Comparison of ENCODE assay signal across 8 cellular contexts in the genomic region with DNA sequence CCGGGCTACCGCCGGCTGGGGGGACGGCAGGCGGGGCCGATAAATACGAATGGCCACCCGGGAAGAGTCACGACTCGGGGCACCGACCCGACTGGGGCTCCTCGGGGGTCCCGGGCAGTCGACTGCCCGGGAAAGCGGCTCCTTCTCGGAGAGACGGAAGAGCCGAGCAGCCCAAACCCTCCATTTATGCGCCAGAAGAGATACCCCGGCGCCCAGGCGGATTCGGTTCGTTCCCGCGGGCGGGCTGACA. TPM values are rescaled to one million over a fixed set of nuclear protein-coding genes. Genes with fewer than 3 reads are reported as not detected.
DNase-seq lines count a peak whose midpoint lies in the region; ATAC-seq and TF ChIP-seq lines count a peak whose summit lies in the region.

No MANE protein-coding gene starts in this region.

- TF ChIP-seq CTCF in OCI-LY1 (IDR thresholded peaks at IDR 0.05; ENCODE audit: low read length), result no peak
- TF ChIP-seq CTCF in osteoblast (IDR thresholded peaks at IDR 0.05; ENCODE audit: extremely low read depth, low read depth, low read length), result no peak

- H3K27ac ChIP-seq in CD4-positive, CD25-positive, alpha-beta regulatory T cell (ENCODE audit: insufficient read depth, low read length, poor library complexity, severe bottlenecking), result peak overlapping the region; percentile 79
- H3K27ac ChIP-seq in OCI-LY1 (ENCODE audit: low read depth, low read length, poor library complexity, severe bottlenecking) (no peak overlapping the region), osteoblast (ENCODE audit: low read depth, low read length) (peak overlapping the region; percentile 70)

- peaks cover 17% of the 10 kb centered on the region for H3K36me3 Mint-ChIP-seq in CD4-positive, CD25-positive, alpha-beta regulatory T cell

- H4K20me1 ChIP-seq in OCI-LY1 (ENCODE audit: insufficient read depth, low read length) (no peaks in the 10 kb centered on the region), osteoblast (ENCODE audit: insufficient read depth, low read length) (peaks cover 3% of the 10 kb centered on the region)

- peak overlapping the region; percentile 100 for H3K4me3 ChIP-seq in CD4-positive, CD25-positive, alpha-beta regulatory T cell (ENCODE audit: low read depth, low read length)
- H3K4me3 ChIP-seq in OCI-LY1 (ENCODE audit: low read depth, low read length, poor library complexity, severe bottlenecking) (peak overlapping the region; percentile 77), endocrine pancreas (ENCODE audit: control insufficient read depth, insufficient read depth, low read length) (peak overlapping the region; percentile 96), osteoblast (ENCODE audit: insufficient read depth, low read length) (peak overlapping the region; percentile 86)

- no peaks in the 10 kb centered on the region for H3K79me2 ChIP-seq in OCI-LY1 (ENCODE audit: insufficient read depth, low read length)
- peaks cover 39% of the 10 kb centered on the region for H3K79me2 ChIP-seq in osteoblast (ENCODE audit: insufficient read depth, low read length)

- H3K4me1 Mint-ChIP-seq in CD4-positive, CD25-positive, alpha-beta regulatory T cell, result peaks cover 37 to 77% (median 61%) of the 10 kb centered on the region in 4 donors

- peaks cover 9% of the 10 kb centered on the region for H3K36me3 ChIP-seq in CD4-positive, CD25-positive, alpha-beta regulatory T cell (ENCODE audit: control insufficient read depth, insufficient read depth, low read length)
- 0 out of 2 replicates have a peak, but pooled peaks cover 3% of the 10 kb centered on the region for H3K36me3 ChIP-seq in OCI-LY1 (ENCODE audit: insufficient read depth, low read length)
- no peaks in the 10 kb centered on the region for H3K36me3 ChIP-seq in endocrine pancreas (ENCODE audit: control insufficient read depth, insufficient read depth, low read length)
- H3K36me3 ChIP-seq in osteoblast (ENCODE audit: insufficient read depth, low read length), result peaks cover 4% of the 10 kb centered on the region

- no peak for ATAC-seq in CD4-positive, CD25-positive, alpha-beta regulatory T cell (ENCODE audit: low read depth in 2 of 2)
- ATAC-seq in GM21619 (IDR thresholded peaks at IDR 0.05; ENCODE audit: unreplicated experiment), result peak; percentile 14

- peak overlapping the region; percentile 90 to 98 (median 92) for H3K27ac Mint-ChIP-seq in CD4-positive, CD25-positive, alpha-beta regulatory T cell

- H3K27me3 ChIP-seq in CD4-positive, CD25-positive, alpha-beta regulatory T cell (ENCODE audit: control insufficient read depth, insufficient read depth, low read length), result no peaks in the 10 kb centered on the region
- no peaks in the 10 kb centered on the region for H3K27me3 ChIP-seq in OCI-LY1 (ENCODE audit: insufficient read depth, low read length)
- H3K27me3 ChIP-seq in endocrine pancreas (ENCODE audit: control insufficient read depth, insufficient read depth, low read length), result no peaks in the 10 kb centered on the region
- no peaks in the 10 kb centered on the region for H3K27me3 ChIP-seq in osteoblast (ENCODE audit: insufficient read depth, low read length)

- H3F3A ChIP-seq in OCI-LY1 (ENCODE audit: insufficient read depth, low read length), result no peaks in the 10 kb centered on the region

- H3K27me3 Mint-ChIP-seq in CD4-positive, CD25-positive, alpha-beta regulatory T cell, result no peaks in the 10 kb centered on the region

- peak overlapping the region; percentile 69 for H3K4me2 ChIP-seq in OCI-LY1 (ENCODE audit: low read length)
- peak overlapping the region; percentile 93 for H3K4me2 ChIP-seq in osteoblast (ENCODE audit: insufficient read depth, low read length)

- H3K9ac ChIP-seq in OCI-LY1 (ENCODE audit: low read length), result peak overlapping the region; percentile 72
- H3K9ac ChIP-seq in endocrine pancreas (ENCODE audit: control insufficient read depth, insufficient read depth, low read length), result peak overlapping the region; percentile 96

- no peak for DNase-seq in CD4-positive, CD25-positive, alpha-beta regulatory T cell
- DNase-seq in osteoblast (ENCODE audit: insufficient read length, low spot score, missing footprints) (no peak), DMS153 (lab: John Stamatoyannopoulos, UW) (no peak), GDM1 (lab: John Stamatoyannopoulos, UW) (no peak), NCI-H524 treated with DMSO at 0.1 percent for 48 hours (lab: John Stamatoyannopoulos, UW) (no peak)

- H3K9me3 Mint-ChIP-seq in CD4-positive, CD25-positive, alpha-beta regulatory T cell, result no peaks in the 10 kb centered on the region

- H2AFZ ChIP-seq in OCI-LY1 (ENCODE audit: low read length) (no peak overlapping the region), osteoblast (ENCODE audit: low read length) (peak overlapping the region; percentile 94)

- H3K4me3 Mint-ChIP-seq in CD4-positive, CD25-positive, alpha-beta regulatory T cell, result peak overlapping the region; percentile 97 to 100 (median 99)

- H3K4me1 ChIP-seq in CD4-positive, CD25-positive, alpha-beta regulatory T cell (ENCODE audit: control insufficient read depth, insufficient read depth, low read length, poor library complexity, severe bottlenecking), result peaks cover 44% of the 10 kb centered on the region
- peaks cover 21% of the 10 kb centered on the region for H3K4me1 ChIP-seq in OCI-LY1 (ENCODE audit: insufficient read depth, low read length, severe bottlenecking)
- peaks cover 4% of the 10 kb centered on the region for H3K4me1 ChIP-seq in endocrine pancreas (ENCODE audit: control insufficient read depth, insufficient read depth, low read length)
- peaks cover 13% of the 10 kb centered on the region for H3K4me1 ChIP-seq in osteoblast (ENCODE audit: insufficient read depth, low read length)

- no peaks in the 10 kb centered on the region for H3K9me3 ChIP-seq in CD4-positive, CD25-positive, alpha-beta regulatory T cell (ENCODE audit: control insufficient read depth in 2 of 2, low read length in 2 of 2)
- H3K9me3 ChIP-seq in OCI-LY1 (ENCODE audit: low read length) (no peaks in the 10 kb centered on the region), endocrine pancreas (ENCODE audit: control insufficient read depth, low read length) (no peaks in the 10 kb centered on the region), osteoblast (ENCODE audit: low read depth, low read length) (no peaks in the 10 kb centered on the region)

- no peaks in the 10 kb centered on the region for H3K9me2 ChIP-seq in OCI-LY1 (ENCODE audit: low read depth, low read length)

RNA-seq across cellular contexts. Expression of a gene that starts 0.4 kb away (rescaled TPM):
- 25.6 TPM for total RNA-seq in CD4-positive, CD25-positive, alpha-beta regulatory T cell
- 1 to 10 TPM; 4.4 to 6.4 (median 6.2) TPM for polyA plus RNA-seq in CD4-positive, CD25-positive, alpha-beta regulatory T cell
- 5.6 and 6.2 TPM in 2 replicates for total RNA-seq in osteoblast

RNA-seq across cellular contexts. Expression of a gene that starts 44.2 kb away (rescaled TPM):
- 59.7 TPM for total RNA-seq in CD4-positive, CD25-positive, alpha-beta regulatory T cell
- polyA plus RNA-seq in CD4-positive, CD25-positive, alpha-beta regulatory T cell, result 10 to 100 TPM in 2 of 4 donors, 1 to 10 TPM in 2; 6.1 to 11.2 (median 9.2) TPM
- total RNA-seq in osteoblast, result 33.6 and 34.0 TPM in 2 replicates
